17 cellular contexts compared by ENCODE assay signal in genomic region chr20:25277941-25278521, GRCh38. TPM values are rescaled to one million over a fixed set of nuclear protein-coding genes. Genes with fewer than 3 reads are reported as not detected.
DNase-seq lines count a peak whose midpoint lies in the region; ATAC-seq and TF ChIP-seq lines count a peak whose summit lies in the region.
"Had no signal": no experiment of that assay in that cellular context is flagged by ENCODE, and none has a peak within 500 bp of the region (broad histone marks: within the 10 kb centered on the region; RNA-seq: fewer than 3 reads in every experiment).

No MANE protein-coding gene starts in this region.

- H3K4me1 ChIP-seq in osteoblast (ENCODE audit: insufficient read depth, low read length), result no peaks in the 10 kb centered on the region
- no peaks in the 10 kb centered on the region for H3K4me1 ChIP-seq in upper lobe of right lung
- H3K4me1 ChIP-seq: foreskin keratinocyte had no signal

- TF ChIP-seq CTCF in osteoblast (IDR thresholded peaks at IDR 0.05; ENCODE audit: extremely low read depth, low read depth, low read length), result no peak
- TF ChIP-seq CTCF in upper lobe of right lung (IDR thresholded peaks at IDR 0.05), result no peak

- H3K79me2 ChIP-seq in osteoblast (ENCODE audit: insufficient read depth, low read length), result peaks cover 15% of the 10 kb centered on the region

- H3K9me3 ChIP-seq in osteoblast (ENCODE audit: low read depth, low read length), result no peaks in the 10 kb centered on the region
- H3K9me3 ChIP-seq in upper lobe of right lung, result no peaks in the 10 kb centered on the region
- H3K9me3 ChIP-seq: thyroid gland had no signal

- H3K27ac ChIP-seq in osteoblast (ENCODE audit: low read depth, low read length) (no peak overlapping the region), upper lobe of right lung (no peak overlapping the region), substantia nigra (ENCODE audit: low read depth, low read length, poor library complexity, severe bottlenecking) (no peak overlapping the region)
- H3K27ac ChIP-seq: foreskin keratinocyte, thyroid gland had no signal

- intact Hi-C loops in cardiac septum (cut with DNase I) (no loop called here), upper lobe of right lung (cut with DNase I) (no loop called here)

- no peak overlapping the region for H3K4me3 ChIP-seq in osteoblast (ENCODE audit: insufficient read depth, low read length)
- no peak overlapping the region for H3K4me3 ChIP-seq in upper lobe of right lung
- H3K4me3 ChIP-seq: thyroid gland had no signal

- peak; percentile 38 for DNase-seq in activated effector memory CD4-positive, alpha-beta T cell treated with anti-CD3 and anti-CD28 coated beads, Interleukin-2, amount 50 U/mL, for 16 hours
- no peak for DNase-seq in activated effector memory CD4-positive, alpha-beta T cell treated with Interleukin-2 at 50 U/mL for 16 hours
- DNase-seq in cardiac septum (ENCODE audit: low spot score), result peak; percentile 67
- DNase-seq in osteoblast (ENCODE audit: insufficient read length, low spot score, missing footprints), result peak; percentile 4
- peak; percentile 53 for DNase-seq in upper lobe of right lung
- DNase-seq in substantia nigra (lab: John Stamatoyannopoulos, UW), result no peak
- no peak for DNase-seq in SIG-M5 treated with dmso at 0.1 percent for 504 hours (lab: John Stamatoyannopoulos, UW; ENCODE audit: unreplicated experiment)
- DNase-seq in NCI-H128 (lab: John Stamatoyannopoulos, UW; ENCODE audit: unreplicated experiment), result no peak
- DNase-seq: CD8-positive, alpha-beta T cell; cerebellar nuclear complex; foreskin keratinocyte; mammary epithelial cell; NCI-H187; NCI-H446; SHP77 treated with DMSO at 0.1 percent for 48 hours; stimulated activated CD4-positive, alpha-beta T cell treated with anti-CD3 and anti-CD28 coated beads, Interleukin-4, amount 100 ng/mL, for 1 hour had no signal

- H3K36me3 ChIP-seq in osteoblast (ENCODE audit: insufficient read depth, low read length) (peaks cover 87% of the 10 kb centered on the region), upper lobe of right lung (peaks cover 80% of the 10 kb centered on the region)

- H3K27me3 ChIP-seq in osteoblast (ENCODE audit: insufficient read depth, low read length) (no peaks in the 10 kb centered on the region), upper lobe of right lung (no peaks in the 10 kb centered on the region)
- H3K27me3 ChIP-seq: foreskin keratinocyte, thyroid gland had no signal

- ATAC-seq in upper lobe of right lung, result no peak
- ATAC-seq: CD8-positive, alpha-beta T cell; foreskin keratinocyte had no signal

- H4K20me1 ChIP-seq in osteoblast (ENCODE audit: insufficient read depth, low read length), result peaks cover 19% of the 10 kb centered on the region

- H2AFZ ChIP-seq in osteoblast (ENCODE audit: low read length), result no peak overlapping the region

- H3K4me2 ChIP-seq in osteoblast (ENCODE audit: insufficient read depth, low read length), result no peak overlapping the region

RNA-seq across cellular contexts. Expression of gene PYGB, which starts 30.1 kb away (rescaled TPM):
- total RNA-seq in cardiac septum, result 386 TPM
- total RNA-seq in osteoblast, result 191 and 194 TPM in 2 replicates
- 61.1 TPM for total RNA-seq in upper lobe of right lung

Comparison
In these comparisons a context has a peak if more than half of its experiments do, and no peak if none do; other contexts are left out.
1. DNase-seq: peak in activated effector memory CD4-positive, alpha-beta T cell treated with anti-CD3 and anti-CD28 coated beads, Interleukin-2, amount 50 U/mL, for 16 hours (single experiment), cardiac septum (single experiment), osteoblast (single experiment) and upper lobe of right lung (single experiment); none in activated effector memory CD4-positive, alpha-beta T cell treated with Interleukin-2 at 50 U/mL for 16 hours (single experiment), substantia nigra (0 of 49), SIG-M5 treated with dmso at 0.1 percent for 504 hours (single experiment) and NCI-H128 (single experiment).